Comparison of ENCODE assay signal across 18 cellular contexts in genomic region chr18:38796762-38797161, GRCh38.
A peak's percentile ranks its signal among the peaks of the same experiment; 100 is the strongest.
DNase-seq lines count a peak whose midpoint lies in the region; ATAC-seq lines count a peak whose summit lies in the region.
"Had no signal": no experiment of that assay in that cellular context is flagged by ENCODE, and none has a peak within 500 bp of the region (broad histone marks: within the 10 kb centered on the region; RNA-seq: fewer than 3 reads in every experiment).

No MANE protein-coding gene starts in this region.

- no peak for ATAC-seq in Right ventricle myocardium inferior
- ATAC-seq: A549 had no signal

- intact Hi-C loops in posterior cingulate gyrus (cut with DNase I) (no loop called here), Right ventricle myocardium inferior (cut with DNase I) (no loop called here)

- DNase-seq in COLO829 (ENCODE audit: low spot score) (peak; percentile 56), RPMI7951 (ENCODE audit: low read depth) (peak; percentile 1), pons (ENCODE audit: low spot score) (peak; percentile 2), cerebellar nuclear complex (lab: John Stamatoyannopoulos, UW) (no peak), posterior cingulate gyrus (no peak), Right ventricle myocardium inferior (ENCODE audit: missing footprints) (no peak)
- DNase-seq: 8988T; ACHN; AML-193; C1 segment of cervical spinal cord; Caco-2; CD4-positive, alpha-beta memory T cell; DMS 273 treated with DMSO at 0.1 percent for 48 hours; DMS79; GM23248; H7; HCEC 1CT had no signal

Comparison
In these comparisons a context has a peak if more than half of its experiments do, and no peak if none do; other contexts are left out.
1. DNase-seq: peak in COLO829 (single experiment), RPMI7951 (single experiment) and pons (single experiment); none in cerebellar nuclear complex (0 of 2), posterior cingulate gyrus (0 of 10) and Right ventricle myocardium inferior (single experiment).